Comparison of ENCODE assay signal across 15 cellular contexts in genomic region chr5:11385901-11386293, GRCh38.
DNase-seq lines count a peak whose midpoint lies in the region; ATAC-seq and TF ChIP-seq lines count a peak whose summit lies in the region.
"Had no signal": no experiment of that assay in that cellular context is flagged by ENCODE, and none has a peak within 500 bp of the region (broad histone marks: within the 10 kb centered on the region; RNA-seq: fewer than 3 reads in every experiment).

No MANE protein-coding gene starts in this region.

- no peak for TF ChIP-seq CTCF in VCaP (conservative IDR thresholded peaks at IDR 0.05)
- no peak for TF ChIP-seq CTCF in WERI-Rb-1 (IDR thresholded peaks at IDR 0.05; ENCODE audit: low read depth, low read length)

- no peaks in the 10 kb centered on the region for H3K27me3 ChIP-seq in WERI-Rb-1 (ENCODE audit: insufficient read depth, low read depth, severe bottlenecking)

- H3K9me3 ChIP-seq in WERI-Rb-1 (ENCODE audit: severe bottlenecking), result no peaks in the 10 kb centered on the region
- H3K9me3 ChIP-seq: suprapubic skin had no signal

- no peak overlapping the region for H3K4me3 ChIP-seq in WERI-Rb-1 (ENCODE audit: low read depth, low read length)

- peaks cover 8% of the 10 kb centered on the region for H3K36me3 ChIP-seq in WERI-Rb-1
- H3K36me3 ChIP-seq: suprapubic skin had no signal

- DNase-seq in M059J (ENCODE audit: low read depth), result peak; percentile 3
- peak in 29 of 51 donors; percentile 18 to 90 (median 58) for DNase-seq in hypothalamus (lab: John Stamatoyannopoulos, UW)
- peak; percentile 95 for DNase-seq in pons (ENCODE audit: low spot score)
- DNase-seq in left lobe of liver (ENCODE audit: low spot score), result no peak
- DNase-seq in D341Med (ENCODE audit: low spot score), result no peak
- no peak for DNase-seq in activated CD4-positive, alpha-beta T cell treated with anti-CD3 and anti-CD28 coated beads, Interleukin-2, amount 50 U/mL, for 48 hours
- no peak for DNase-seq in WERI-Rb-1
- DNase-seq: activated CD4-positive, alpha-beta T cell treated with anti-CD3 and anti-CD28 coated beads for 36 hours; activated T-cell treated with anti-CD3 and anti-CD28 coated beads, Interleukin-2, amount 50 U/mL, for 4 hours; amniotic stem cell; GF-D8; NCI-H1436 had no signal

- H3K27ac ChIP-seq in VCaP (peak overlapping the region; percentile 79), WERI-Rb-1 (no peak overlapping the region)
- H3K27ac ChIP-seq: suprapubic skin had no signal

- ATAC-seq in left lobe of liver, result no peak
- ATAC-seq: activated CD4-positive, alpha-beta T cell treated with anti-CD3 and anti-CD28 coated beads for 36 hours; Panc1 had no signal

Comparison
In these comparisons a context has a peak if more than half of its experiments do, and no peak if none do; other contexts are left out.
1. DNase-seq: peak in M059J (single experiment), hypothalamus (29 of 51) and pons (single experiment); none in left lobe of liver (single experiment), D341Med (single experiment), activated CD4-positive, alpha-beta T cell treated with anti-CD3 and anti-CD28 coated beads, Interleukin-2, amount 50 U/mL, for 48 hours (0 of 2) and WERI-Rb-1 (single experiment).